Comparison of ENCODE assay signal across 12 cellular contexts in genomic region chr9:130024597-130024994, GRCh38. TPM values are rescaled to one million over a fixed set of nuclear protein-coding genes. Genes with fewer than 3 reads are reported as not detected.
DNase-seq lines count a peak whose midpoint lies in the region; TF ChIP-seq lines count a peak whose summit lies in the region.
"Had no signal": no experiment of that assay in that cellular context is flagged by ENCODE, and none has a peak within 500 bp of the region (broad histone marks: within the 10 kb centered on the region; RNA-seq: fewer than 3 reads in every experiment).

No MANE protein-coding gene starts in this region.

- peaks cover 81% of the 10 kb centered on the region for H3K4me1 ChIP-seq in muscle layer of colon (ENCODE audit: insufficient read depth, low read length)
- peaks cover 4% of the 10 kb centered on the region; the same call in 1 of the 2 replicates for H3K4me1 ChIP-seq in SJCRH30

- no peaks in the 10 kb centered on the region for H3K9me3 ChIP-seq in muscle layer of colon (ENCODE audit: low read length)
- H3K9me3 ChIP-seq in SJCRH30 (replicated peaks) = no peaks in the 10 kb centered on the region

- H3K9ac ChIP-seq in muscle layer of colon (ENCODE audit: low read length) = no peak overlapping the region
- H3K9ac ChIP-seq: KMS-11 had no signal

- POLR2A ChIA-PET in activated CD4-positive, alpha-beta memory T cell treated with anti-CD3 and anti-CD28 coated beads, Interleukin-2, amount 10 ng/mL, durations not matched to agents 7 days and 5 days (lab: Charles Lee) = interaction anchor here (0.6 to 2.7 kb wide), 6 partner anchors 10 to 62 kb away, joined by 3 to 14 read pairs (median 4); no protein-coding TSS in a partner anchor

- H3K27me3 Mint-ChIP-seq in activated CD4-positive, alpha-beta memory T cell treated with anti-CD3 and anti-CD28 coated beads, Interleukin-2, amount 10 ng/mL, durations not matched to agents 7 days and 5 days = no peaks in the 10 kb centered on the region

- H3K36me3 ChIP-seq in muscle layer of colon (ENCODE audit: insufficient read depth, low read length) (peaks cover 4% of the 10 kb centered on the region), SJCRH30 (no peaks in the 10 kb centered on the region)

- TF ChIP-seq CTCF in C4-2B (conservative IDR thresholded peaks at IDR 0.05) (no peak), GM12875 (IDR thresholded peaks at IDR 0.05; ENCODE audit: borderline replicate concordance, insufficient read depth, low read depth, low read length) (no peak)

- peak overlapping the region; percentile 14 for H3K27ac Mint-ChIP-seq in activated CD4-positive, alpha-beta memory T cell treated with anti-CD3 and anti-CD28 coated beads, Interleukin-2, amount 10 ng/mL, durations not matched to agents 7 days and 5 days

- H3K36me3 Mint-ChIP-seq in activated CD4-positive, alpha-beta memory T cell treated with anti-CD3 and anti-CD28 coated beads, Interleukin-2, amount 10 ng/mL, durations not matched to agents 7 days and 5 days (ENCODE audit: low read depth) = peaks cover 48% of the 10 kb centered on the region

- no peak for DNase-seq in activated CD4-positive, alpha-beta memory T cell treated with anti-CD3 and anti-CD28 coated beads, Interleukin-2, amount 10 ng/mL, durations not matched to agents 7 days and 5 days
- no peak for DNase-seq in NCI-H526 treated with DMSO at 0.1 percent for 48 hours (lab: John Stamatoyannopoulos, UW)
- no peak for DNase-seq in SJCRH30
- no peak for DNase-seq in NCI-H345 (lab: John Stamatoyannopoulos, UW)
- no peak for DNase-seq in NCI-H2171 treated with DMSO at 0.1 percent for 48 hours (lab: John Stamatoyannopoulos, UW)
- DNase-seq: activated CD4-positive, alpha-beta T cell treated with anti-CD3 and anti-CD28 coated beads, Interleukin-2, amount 50 U/mL, for 1 hour; hypothalamus; NCI-H446 had no signal

- CTCF ChIA-PET in activated CD4-positive, alpha-beta memory T cell treated with anti-CD3 and anti-CD28 coated beads, Interleukin-2, amount 10 ng/mL, durations not matched to agents 7 days and 5 days (lab: Charles Lee) = no interaction called here

- no peaks in the 10 kb centered on the region for H3K9me3 Mint-ChIP-seq in activated CD4-positive, alpha-beta memory T cell treated with anti-CD3 and anti-CD28 coated beads, Interleukin-2, amount 10 ng/mL, durations not matched to agents 7 days and 5 days

- peak overlapping the region; percentile 38 for H3K4me3 ChIP-seq in GM12875 (ENCODE audit: low read depth, low read length)
- H3K4me3 ChIP-seq in muscle layer of colon (ENCODE audit: low read depth in 1 of 2, low read length in 2 of 2) = no peak overlapping the region
- H3K4me3 ChIP-seq in SJCRH30 = no peak overlapping the region

- no peak overlapping the region for H3K4me3 Mint-ChIP-seq in activated CD4-positive, alpha-beta memory T cell treated with anti-CD3 and anti-CD28 coated beads, Interleukin-2, amount 10 ng/mL, durations not matched to agents 7 days and 5 days

- H3K27ac ChIP-seq in C4-2B (peak overlapping the region; percentile 65), muscle layer of colon (ENCODE audit: low read depth, low read length) (peak overlapping the region; percentile 12), SJCRH30 (no peak overlapping the region)

- peaks cover 92% of the 10 kb centered on the region for H3K4me1 Mint-ChIP-seq in activated CD4-positive, alpha-beta memory T cell treated with anti-CD3 and anti-CD28 coated beads, Interleukin-2, amount 10 ng/mL, durations not matched to agents 7 days and 5 days

- no peaks in the 10 kb centered on the region for H3K27me3 ChIP-seq in muscle layer of colon (ENCODE audit: control insufficient read depth in 1 of 2, insufficient read depth in 2 of 2, low read length in 2 of 2)
- H3K27me3 ChIP-seq in SJCRH30 = no peaks in the 10 kb centered on the region

RNA-seq across cellular contexts. Expression of gene FNBP1, which starts 18.4 kb away (rescaled TPM):
- total RNA-seq in activated CD4-positive, alpha-beta memory T cell treated with anti-CD3 and anti-CD28 coated beads, Interleukin-2, amount 10 ng/mL, durations not matched to agents 7 days and 5 days = 100 to 1,000 TPM; 208 to 213 TPM
- 46.3 and 56.9 TPM in 2 replicates for total RNA-seq in SJCRH30 (2014; rRNA removed; shearing (Covaris generic))

RNA-seq across cellular contexts. Expression of gene GPR107, which starts 29.1 kb away (rescaled TPM):
- 10 to 100 TPM; 25.1 to 26.3 TPM for total RNA-seq in activated CD4-positive, alpha-beta memory T cell treated with anti-CD3 and anti-CD28 coated beads, Interleukin-2, amount 10 ng/mL, durations not matched to agents 7 days and 5 days
- 33.2 and 35.2 TPM in 2 replicates for total RNA-seq in SJCRH30 (2014; rRNA removed; shearing (Covaris generic))
